1 cellular context compared by ENCODE assay signal in genomic region chr5:9927106-9927505, GRCh38.
TF ChIP-seq lines count a peak whose summit lies in the region.

No MANE protein-coding gene starts in this region.

TF ChIP-seq in K562, 482 proteins besides CTCF, POLR2A, EP300 and RAD21 (continued from another document):
- TF ChIP-seq ZBTB12 (CRISPR knock-in tag; IDR thresholded peaks at IDR 0.05), result no peak
- TF ChIP-seq ZNF586 (CRISPR knock-in tag; conservative IDR thresholded peaks at IDR 0.05), result no peak
